Comparison of ENCODE assay signal across 9 cellular contexts in genomic region chr2:241859436-241860183, GRCh38. TPM values are rescaled to one million over a fixed set of nuclear protein-coding genes. Genes with fewer than 3 reads are reported as not detected.
DNase-seq lines count a peak whose midpoint lies in the region; ATAC-seq and TF ChIP-seq lines count a peak whose summit lies in the region.
"Had no signal": no experiment of that assay in that cellular context is flagged by ENCODE, and none has a peak within 500 bp of the region (broad histone marks: within the 10 kb centered on the region; RNA-seq: fewer than 3 reads in every experiment).

No MANE protein-coding gene starts in this region.

- H3K27me3 Mint-ChIP-seq in activated CD8-positive, alpha-beta T cell treated with anti-CD3 and anti-CD28 coated beads for 36 hours, result peaks cover 11% of the 10 kb centered on the region

- H3K9me3 ChIP-seq in esophagus squamous epithelium, result no peaks in the 10 kb centered on the region

- intact Hi-C loops in activated CD8-positive, alpha-beta T cell treated with anti-CD3 and anti-CD28 coated beads for 36 hours (cut with micrococcal nuclease), result loop anchor here (10.0 kb wide), 1 partner anchor 125 kb away; the partner anchor contains the start of gene D2HGDH
- intact Hi-C loops in esophagus squamous epithelium (cut with DNase I), result no loop called here

- H3K9me3 Mint-ChIP-seq in activated CD8-positive, alpha-beta T cell treated with anti-CD3 and anti-CD28 coated beads for 36 hours, result peaks cover 5% of the 10 kb centered on the region

- peak overlapping the region; percentile 66 to 91 (median 80) for H3K27ac ChIP-seq in esophagus squamous epithelium

- peaks cover 6% of the 10 kb centered on the region for H3K36me3 Mint-ChIP-seq in activated CD8-positive, alpha-beta T cell treated with anti-CD3 and anti-CD28 coated beads for 36 hours (ENCODE audit: low read depth)

- POLR2A ChIA-PET in activated CD8-positive, alpha-beta T cell treated with anti-CD3 and anti-CD28 coated beads for 36 hours (lab: Charles Lee), result interaction anchor here (0.6 to 3.0 kb wide), 11 partner anchors 9 to 709 kb away, joined by 3 to 12 read pairs (median 4); partner anchors contain the start of gene PPP1R7

- ATAC-seq in GM18502 (IDR thresholded peaks at IDR 0.05; ENCODE audit: poor library complexity, unreplicated experiment) (peak; percentile 56), HG03066 (IDR thresholded peaks at IDR 0.05; ENCODE audit: low read depth, unreplicated experiment) (peak; percentile 63), HG03469 (IDR thresholded peaks at IDR 0.05; ENCODE audit: unreplicated experiment) (no peak)
- peak; percentile 50 for ATAC-seq in activated CD8-positive, alpha-beta T cell treated with anti-CD3 and anti-CD28 coated beads for 36 hours

- CTCF ChIA-PET in activated CD8-positive, alpha-beta T cell treated with anti-CD3 and anti-CD28 coated beads for 36 hours (lab: Charles Lee), result interaction anchor here (0.7 to 1.9 kb wide), 6 partner anchors 9 to 157 kb away, joined by 3 to 8 read pairs (median 6); partner anchors contain the start of genes ING5 and RTP5

- peak; percentile 66 for TF ChIP-seq CTCF in activated CD8-positive, alpha-beta T cell treated with anti-CD3 and anti-CD28 coated beads for 36 hours (IDR thresholded peaks at IDR 0.05)
- peak in 2 of 6 experiments; percentile 7 to 9 for TF ChIP-seq CTCF in esophagus squamous epithelium (IDR thresholded peaks at IDR 0.05)

- peak overlapping the region in 3 of 4 donors; percentile 21 to 52 (median 38) for H3K4me3 ChIP-seq in esophagus squamous epithelium

- H3K4me1 ChIP-seq in esophagus squamous epithelium, result peaks cover 8 to 38% (median 22%) of the 10 kb centered on the region in 3 donors

- DNase-seq in activated CD8-positive, alpha-beta T cell treated with anti-CD3 and anti-CD28 coated beads for 36 hours, result peak; percentile 94
- DNase-seq in esophagus squamous epithelium (lab: John Stamatoyannopoulos, UW) (no peak), pons (ENCODE audit: low spot score) (peak; percentile 40), NCI-H2227 (lab: John Stamatoyannopoulos, UW; ENCODE audit: unreplicated experiment) (no peak), NCI-H2029 (lab: John Stamatoyannopoulos, UW) (no peak)

- H3K27ac Mint-ChIP-seq in activated CD8-positive, alpha-beta T cell treated with anti-CD3 and anti-CD28 coated beads for 36 hours, result peak overlapping the region; percentile 92

- no peak for TF ChIP-seq POLR2A in esophagus squamous epithelium (IDR thresholded peaks at IDR 0.05)

- 20 to 21% methylated on average over 20 to 24 of the region's 30 CpGs for WGBS in esophagus squamous epithelium, 2 donors

- H3K36me3 ChIP-seq in esophagus squamous epithelium, result no peaks in the 10 kb centered on the region

- H3K4me3 Mint-ChIP-seq in activated CD8-positive, alpha-beta T cell treated with anti-CD3 and anti-CD28 coated beads for 36 hours, result peak overlapping the region; percentile 82

- H3K27me3 ChIP-seq in esophagus squamous epithelium, result peaks cover 0 to 59% (median 4%) of the 10 kb centered on the region in 4 donors

- H3K4me1 Mint-ChIP-seq in activated CD8-positive, alpha-beta T cell treated with anti-CD3 and anti-CD28 coated beads for 36 hours (ENCODE audit: low read depth), result peaks cover 63% of the 10 kb centered on the region

RNA-seq across cellular contexts. Expression of gene PDCD1, which starts 0.9 kb away (rescaled TPM):
- 10 to 100 TPM; 19.4 to 20.3 TPM for total RNA-seq in activated CD8-positive, alpha-beta T cell treated with anti-CD3 and anti-CD28 coated beads for 36 hours
- 1 to 10 TPM; 1.2 to 2.5 (median 1.5) TPM for total RNA-seq in esophagus squamous epithelium

RNA-seq across cellular contexts. Expression of gene RTP5, which starts 9.9 kb away (rescaled TPM):
- under 1 TPM; 0.22 to 0.29 TPM for total RNA-seq in activated CD8-positive, alpha-beta T cell treated with anti-CD3 and anti-CD28 coated beads for 36 hours
- under 1 TPM in 2 of 4 donors, not detected in 2; 0.12 to 0.19 TPM for total RNA-seq in esophagus squamous epithelium

RNA-seq across cellular contexts. Expression of gene NEU4, which starts 50.6 kb away (rescaled TPM):
- total RNA-seq in activated CD8-positive, alpha-beta T cell treated with anti-CD3 and anti-CD28 coated beads for 36 hours, result under 1 TPM; 0.38 to 0.54 TPM
- not detected for total RNA-seq in esophagus squamous epithelium
- total RNA-seq: activated CD8-positive, alpha-beta memory T cell treated with anti-CD3 and anti-CD28 coated beads for 36 hours had no signal

Comparison
In these comparisons a context has a peak if more than half of its experiments do, and no peak if none do; other contexts are left out.
1. DNase-seq: peak in activated CD8-positive, alpha-beta T cell treated with anti-CD3 and anti-CD28 coated beads for 36 hours (single experiment) and pons (single experiment); none in esophagus squamous epithelium (single experiment), NCI-H2227 (single experiment) and NCI-H2029 (single experiment).
2. RNA of gene PDCD1, which starts 0.9 kb away (total RNA-seq): 19.4 to 20.3 TPM in activated CD8-positive, alpha-beta T cell treated with anti-CD3 and anti-CD28 coated beads for 36 hours; 1.2 to 2.5 TPM in esophagus squamous epithelium; every median in the first group is over 4 times any median in the second.